ENCODE assay signal across 26 cellular contexts in genomic region chr13:50072676-50073075, GRCh38. TPM values are rescaled to one million over a fixed set of nuclear protein-coding genes. Genes with fewer than 3 reads are reported as not detected.
A peak's percentile ranks its signal among the peaks of the same experiment; 100 is the strongest.
DNase-seq lines count a peak whose midpoint lies in the region; ATAC-seq, FAIRE-seq and TF ChIP-seq lines count a peak whose summit lies in the region.
"Had no signal": no experiment of that assay in that cellular context is flagged by ENCODE, and none has a peak within 500 bp of the region (broad histone marks: within the 10 kb centered on the region; RNA-seq: fewer than 3 reads in every experiment).

No MANE protein-coding gene starts in this region.

- peak overlapping the region; percentile 80 for H3K27ac Mint-ChIP-seq in chondrocyte (ENCODE audit: unreplicated experiment)
- no peak overlapping the region for H3K27ac Mint-ChIP-seq in progenitor cell of endocrine pancreas
- H3K27ac Mint-ChIP-seq: activated naive CD8-positive, alpha-beta T cell treated with anti-CD3 and anti-CD28 coated beads for 36 hours; activated T-helper 1 cell treated with anti-CD3 and anti-CD28 coated beads, Interleukin-12 subunit alpha, Interleukin-12 subunit beta, Interleukin-2, Interleukin-4 antibody, amounts not matched to agents 30 ng/mL and 10 ng/mL and 1 ng/mL, durations not matched to agents 14 hours and 24 hours and 36 hours had no signal

- H3K9me3 Mint-ChIP-seq in chondrocyte (ENCODE audit: low read depth), result no peaks in the 10 kb centered on the region
- no peaks in the 10 kb centered on the region for H3K9me3 Mint-ChIP-seq in progenitor cell of endocrine pancreas (ENCODE audit: low read depth)
- H3K9me3 Mint-ChIP-seq: activated naive CD8-positive, alpha-beta T cell treated with anti-CD3 and anti-CD28 coated beads for 36 hours; activated T-helper 1 cell treated with anti-CD3 and anti-CD28 coated beads, Interleukin-12 subunit alpha, Interleukin-12 subunit beta, Interleukin-2, Interleukin-4 antibody, amounts not matched to agents 30 ng/mL and 10 ng/mL and 1 ng/mL, durations not matched to agents 14 hours and 24 hours and 36 hours had no signal

- CTCF ChIA-PET in OCI-LY7 (lab: Charles Lee; ENCODE audit: unreplicated experiment), result no interaction called here

- H3K27me3 Mint-ChIP-seq in chondrocyte (ENCODE audit: low read depth), result no peaks in the 10 kb centered on the region
- no peaks in the 10 kb centered on the region for H3K27me3 Mint-ChIP-seq in progenitor cell of endocrine pancreas

- DNase-seq in D721Med (ENCODE audit: insufficient read length, low spot score), result no peak
- no peak for DNase-seq in OCI-LY7 (ENCODE audit: low spot score)
- no peak for DNase-seq in chondrocyte (ENCODE audit: low spot score)
- DNase-seq in progenitor cell of endocrine pancreas (ENCODE audit: low spot score, unreplicated experiment), result no peak
- DNase-seq in posterior cingulate gyrus, result no peak
- DNase-seq in Right ventricle myocardium inferior (ENCODE audit: missing footprints), result no peak
- DNase-seq: activated naive CD8-positive, alpha-beta T cell treated with anti-CD3 and anti-CD28 coated beads for 36 hours; brain microvascular endothelial cell; cortex of kidney; DMS153; foreskin fibroblast; GF-D8; Kasumi-1; lower lobe of right lung; NCI-H1092; NCI-H2081; NCI-H446 treated with DMSO at 0.1 percent for 48 hours; NK-92 treated with Interleukin-12 subunit alpha and Interleukin-12 subunit beta, amount 100 ng/mL, for 24 hours; occipital lobe; right cardiac atrium had no signal

- POLR2A ChIA-PET in OCI-LY7 (lab: Charles Lee), result no interaction called here

- no TSS peak for BruUV-seq in OCI-LY7 (replicated peaks; lab: Mats Ljungman, UMichigan)

- H3K4me2 ChIP-seq in OCI-LY7 (ENCODE audit: low read length), result no peak overlapping the region

- peaks cover 67% of the 10 kb centered on the region for H3K4me1 Mint-ChIP-seq in chondrocyte (ENCODE audit: low read depth)
- H3K4me1 Mint-ChIP-seq in progenitor cell of endocrine pancreas (ENCODE audit: low read depth), result peaks cover 14% of the 10 kb centered on the region

- no peak overlapping the region for H2AFZ ChIP-seq in OCI-LY7 (ENCODE audit: low read length)

- H3K36me3 ChIP-seq in OCI-LY7 (ENCODE audit: insufficient read depth, low read length), result peaks cover 93% of the 10 kb centered on the region
- no peaks in the 10 kb centered on the region for H3K36me3 ChIP-seq in mucosa of stomach (ENCODE audit: control insufficient read depth, insufficient read depth, low read length)
- H3K36me3 ChIP-seq: brain microvascular endothelial cell had no signal

- peaks cover 64% of the 10 kb centered on the region for H3K4me1 ChIP-seq in OCI-LY7 (ENCODE audit: insufficient read depth, low read length, poor library complexity, severe bottlenecking)
- peaks cover 29% of the 10 kb centered on the region for H3K4me1 ChIP-seq in mucosa of stomach (ENCODE audit: control insufficient read depth, insufficient read depth, low read length)

- H3K9me2 ChIP-seq in OCI-LY7 (ENCODE audit: insufficient read depth, low read length), result no peaks in the 10 kb centered on the region

- H3K27ac ChIP-seq in OCI-LY7 (ENCODE audit: low read depth, low read length, poor library complexity, severe bottlenecking), result peak overlapping the region; percentile 2
- H3K27ac ChIP-seq: brain microvascular endothelial cell, C4-2B, lower lobe of right lung had no signal

- H3K4me3 ChIP-seq in OCI-LY7 (ENCODE audit: low read depth, low read length, poor library complexity, severe bottlenecking) (no peak overlapping the region), mucosa of stomach (ENCODE audit: low read length) (no peak overlapping the region)
- H3K4me3 ChIP-seq: lower lobe of right lung had no signal

- H3K4me3 Mint-ChIP-seq in chondrocyte (ENCODE audit: unreplicated experiment), result no peak overlapping the region
- no peak overlapping the region for H3K4me3 Mint-ChIP-seq in progenitor cell of endocrine pancreas (ENCODE audit: low read depth)
- H3K4me3 Mint-ChIP-seq: activated naive CD8-positive, alpha-beta T cell treated with anti-CD3 and anti-CD28 coated beads for 36 hours; activated T-helper 1 cell treated with anti-CD3 and anti-CD28 coated beads, Interleukin-12 subunit alpha, Interleukin-12 subunit beta, Interleukin-2, Interleukin-4 antibody, amounts not matched to agents 30 ng/mL and 10 ng/mL and 1 ng/mL, durations not matched to agents 14 hours and 24 hours and 36 hours had no signal

- peaks cover 79% of the 10 kb centered on the region for H4K20me1 ChIP-seq in OCI-LY7 (ENCODE audit: insufficient read depth, low read length)

- H3K36me3 Mint-ChIP-seq in chondrocyte (ENCODE audit: low read depth) (peaks cover 5% of the 10 kb centered on the region), progenitor cell of endocrine pancreas (ENCODE audit: insufficient read depth) (peaks cover 4% of the 10 kb centered on the region)

- ATAC-seq in Right ventricle myocardium inferior (no peak), GM18519 (IDR thresholded peaks at IDR 0.05; ENCODE audit: low FRiP score, unreplicated experiment) (no peak)
- ATAC-seq: lower lobe of right lung, right cardiac atrium had no signal

- no peaks in the 10 kb centered on the region for H3K27me3 ChIP-seq in mucosa of stomach (ENCODE audit: control insufficient read depth, insufficient read depth, low read length)
- H3K27me3 ChIP-seq: brain microvascular endothelial cell had no signal

- H3K9me3 ChIP-seq in OCI-LY7 (ENCODE audit: low read length) (no peaks in the 10 kb centered on the region), mucosa of stomach (ENCODE audit: control insufficient read depth, low read length) (no peaks in the 10 kb centered on the region)
- H3K9me3 ChIP-seq: lower lobe of right lung had no signal

- peak; percentile 48 for FAIRE-seq in D721Med (lab: Jason Lieb, UNC)
- FAIRE-seq: H1, HTR-8/SVneo had no signal

- intact Hi-C loops in OCI-LY7 (cut with micrococcal nuclease; ENCODE audit: unreplicated experiment) (no loop called here), posterior cingulate gyrus (cut with DNase I) (no loop called here), Right ventricle myocardium inferior (cut with DNase I) (no loop called here)

- no peak for TF ChIP-seq CTCF in D721Med (IDR thresholded peaks at IDR 0.05; ENCODE audit: insufficient read depth, missing control alignments)
- no peak for TF ChIP-seq CTCF in OCI-LY7 (conservative IDR thresholded peaks at IDR 0.05; ENCODE audit: low read length)
- no peak for TF ChIP-seq CTCF in chondrocyte (IDR thresholded peaks at IDR 0.05)
- TF ChIP-seq CTCF in progenitor cell of endocrine pancreas (IDR thresholded peaks at IDR 0.05; ENCODE audit: unreplicated experiment), result no peak

- H3K9ac ChIP-seq in mucosa of stomach (ENCODE audit: low read length), result peak overlapping the region; percentile 12

- H3K79me2 ChIP-seq in OCI-LY7 (ENCODE audit: insufficient read depth, low read depth, low read length), result peaks cover 100% of the 10 kb centered on the region

RNA-seq across cellular contexts. Expression of gene KCNRG, which starts 57.4 kb away (rescaled TPM):
- 0.28 TPM in 1 of 2 replicates, not detected in the other for total RNA-seq in OCI-LY7 (2014; rRNA removed; shearing (Covaris generic))
- not detected in 2 replicates for total RNA-seq in OCI-LY7 (2022)
- 0.22 to 0.59 TPM (median 0.36 TPM) in 3 replicates for total RNA-seq in chondrocyte
- 1.3 and 2.2 TPM in 2 replicates for total RNA-seq in progenitor cell of endocrine pancreas
- total RNA-seq in Right ventricle myocardium inferior, result 0.22 TPM
